Comparison of ENCODE assay signal across 24 cellular contexts in genomic region chr2:221370942-221371221, GRCh38.
"Had no signal": no experiment of that assay in that cellular context is flagged by ENCODE, and none has a peak within 500 bp of the region (broad histone marks: within the 10 kb centered on the region; RNA-seq: fewer than 3 reads in every experiment).

No MANE protein-coding gene starts in this region.

- H3K36me3 ChIP-seq: left lung, lower lobe of right lung, ovary, right atrium auricular region, right lobe of liver, tibial nerve, uterus had no signal

- DNase-seq: hippocampal formation; kidney glomerular epithelial cell; left cardiac atrium; left lung; lower lobe of right lung; mammary epithelial cell; midbrain; mucosa of descending colon; naive thymus-derived CD4-positive, alpha-beta T cell; right lobe of liver; stimulated activated CD4-positive, alpha-beta T cell treated with anti-CD3 and anti-CD28 coated beads, Interleukin-1b, Interleukin-23, amount 100 ng/mL, for 48 hours; stimulated activated CD4-positive, alpha-beta T cell treated with anti-CD3 and anti-CD28 coated beads, Interleukin-2, amount 100 ng/mL, for 48 hours; stimulated activated CD4-positive, alpha-beta T cell treated with anti-CD3 and anti-CD28 coated beads, Interleukin-4, amount 100 ng/mL, for 4 hours; stimulated activated CD8-positive, alpha-beta memory T cell treated with anti-CD3 and anti-CD28 coated beads, Interleukin-4, amount 100 ng/mL, for 48 hours; stimulated activated naive CD4-positive, alpha-beta T cell treated with Interleukin-2 at 50 U/mL for 16 hours; stimulated activated naive CD8-positive, alpha-beta T cell treated with anti-CD3 and anti-CD28 coated beads, Interleukin-15, amount 100 ng/mL, for 72 hours; substantia nigra; uterus had no signal

- H3K4me3 ChIP-seq: left lung, lower lobe of right lung, mucosa of descending colon, ovary, right atrium auricular region, right lobe of liver, smooth muscle cell, tibial nerve, uterus had no signal

- H3K4me1 ChIP-seq: left lung, lower lobe of right lung, right atrium auricular region, right lobe of liver, tibial nerve, uterus had no signal

- H3K9me3 ChIP-seq: left lung, lower lobe of right lung, mucosa of descending colon, ovary, right atrium auricular region, right lobe of liver, tibial nerve, uterus had no signal

- ATAC-seq: left lung; mucosa of descending colon; naive thymus-derived CD4-positive, alpha-beta T cell; natural killer cell treated with Interleukin-12 subunit alpha and Interleukin-12 subunit beta and Interleukin-15 and Interleukin-18, amount 100 ng/mL, for 72 hours; right lobe of liver; stimulated activated memory B cell treated with anti-CD40 and anti-IgM and Interleukin-4, amounts not matched to agents 10 μg/mL and 1 μg/mL and 100 μg/mL, for 72 hours; stimulated activated naive CD8-positive, alpha-beta T cell treated with anti-CD3 and anti-CD28 coated beads, Interleukin-15, amount 100 ng/mL, for 72 hours had no signal

- H3K27me3 ChIP-seq: left lung, ovary, right atrium auricular region, right lobe of liver, tibial nerve, uterus had no signal

- H3K27ac ChIP-seq: left lung, lower lobe of right lung, right lobe of liver, tibial nerve had no signal
